Comparison of ENCODE assay signal across 1 cellular context in genomic region chr9:123339666-123340414, GRCh38.
A peak's percentile ranks its signal among the peaks of the same experiment; 100 is the strongest.
TF ChIP-seq lines count a peak whose summit lies in the region.

No MANE protein-coding gene starts in this region.

TF ChIP-seq in K562, 482 proteins besides CTCF, POLR2A, EP300 and RAD21 (continued from another document and continues in another):
- TF ChIP-seq FOXJ3 (CRISPR knock-in tag; IDR thresholded peaks at IDR 0.05) (no peak), CGGBP1 (CRISPR knock-in tag; IDR thresholded peaks at IDR 0.05) (no peak), TGIF2 (CRISPR knock-in tag; IDR thresholded peaks at IDR 0.05) (no peak), HMGN3 (IDR thresholded peaks at IDR 0.05; ENCODE audit: borderline replicate concordance, extremely low read depth, insufficient read length, low read depth, low read length) (no peak), PURB (CRISPR knock-in tag; IDR thresholded peaks at IDR 0.05; ENCODE audit: low read depth) (no peak), NCOA1 (IDR thresholded peaks at IDR 0.05; ENCODE audit: low read depth) (no peak), NBN (IDR thresholded peaks at IDR 0.05; ENCODE audit: low read depth) (no peak), FOXA3 (CRISPR knock-in tag; conservative IDR thresholded peaks at IDR 0.05 in 1 of 2, IDR thresholded peaks at IDR 0.05 in 1 of 2) (no peak), FOXA1 (IDR thresholded peaks at IDR 0.05; ENCODE audit: borderline replicate concordance) (no peak), FOXO4 (CRISPR knock-in tag; IDR thresholded peaks at IDR 0.05) (no peak), ARID1B (IDR thresholded peaks at IDR 0.05) (peak; percentile 31; the same call in 1 of the 2 replicates), HSF4 (CRISPR knock-in tag; IDR thresholded peaks at IDR 0.05; ENCODE audit: borderline replicate concordance) (no peak), CHD4 (IDR thresholded peaks at IDR 0.05; ENCODE audit: insufficient read depth, insufficient replicate concordance, low read depth, low read length, poor library complexity, severe bottlenecking) (no peak), ZNF347 (CRISPR knock-in tag; IDR thresholded peaks at IDR 0.05; ENCODE audit: low read depth) (no peak), ZNF197 (CRISPR knock-in tag; IDR thresholded peaks at IDR 0.05; ENCODE audit: low read depth) (no peak), MTF1 (CRISPR knock-in tag; IDR thresholded peaks at IDR 0.05; ENCODE audit: borderline replicate concordance) (no peak), IRF2 (CRISPR knock-in tag; IDR thresholded peaks at IDR 0.05) (no peak), CHAMP1 (IDR thresholded peaks at IDR 0.05) (no peak), JUND (IDR thresholded peaks at IDR 0.05; ENCODE audit: borderline replicate concordance, low read depth, low read length) (peak; percentile 82), JUND (tag; IDR thresholded peaks at IDR 0.05; ENCODE audit: borderline replicate concordance, low read depth, low read length) (peak; percentile 48; the same call in 1 of the 3 replicates), LARP7 (IDR thresholded peaks at IDR 0.05) (no peak), POU5F1 (IDR thresholded peaks at IDR 0.05; ENCODE audit: borderline replicate concordance, low read depth, low read length, partially characterized antibody) (no peak), ZKSCAN3 (CRISPR knock-in tag; IDR thresholded peaks at IDR 0.05) (no peak), NR4A1 (CRISPR knock-in tag; IDR thresholded peaks at IDR 0.05) (no peak), NR4A1 (tag; IDR thresholded peaks at IDR 0.05) (peak; percentile 76; the same call in 1 of the 2 replicates), TCF15 (CRISPR knock-in tag; IDR thresholded peaks at IDR 0.05) (no peak), CHD1 (IDR thresholded peaks at IDR 0.05; ENCODE audit: low read length) (no peak), LEF1 (IDR thresholded peaks at IDR 0.05) (no peak), NRF1 (conservative IDR thresholded peaks at IDR 0.05 in 1 of 2, IDR thresholded peaks at IDR 0.05 in 1 of 2) (0 out of 4 replicates have a peak, but pooled peaks of 1 of the 2 experiments have one; percentile 48), MYC (IDR thresholded peaks at IDR 0.05; ENCODE audit: low read depth, low read length) (no peak), MYC (CRISPR knock-in tag; IDR thresholded peaks at IDR 0.05; ENCODE audit: borderline replicate concordance, low read depth) (no peak), CUX1 (CRISPR knock-in tag; IDR thresholded peaks at IDR 0.05) (peak; percentile 84; the same call in 1 of the 2 replicates), ZNF41 (CRISPR knock-in tag; conservative IDR thresholded peaks at IDR 0.05) (no peak), ZNF121 (CRISPR knock-in tag; conservative IDR thresholded peaks at IDR 0.05) (no peak), RNF219 (CRISPR knock-in tag; IDR thresholded peaks at IDR 0.05) (no peak), ZHX1 (conservative IDR thresholded peaks at IDR 0.05; ENCODE audit: low read length) (no peak), BACH1 (tag; IDR thresholded peaks at IDR 0.05) (no peak), ZNF57 (CRISPR knock-in tag; IDR thresholded peaks at IDR 0.05) (no peak), NFATC3 (IDR thresholded peaks at IDR 0.05) (no peak), SMAD4 (CRISPR knock-in tag; conservative IDR thresholded peaks at IDR 0.05) (peak; percentile 62; the same call in 1 of the 2 replicates), GTF2B (IDR thresholded peaks at IDR 0.05; ENCODE audit: extremely low read depth, insufficient read length) (no peak), RHOXF2B (CRISPR knock-in tag; conservative IDR thresholded peaks at IDR 0.05) (no peak)
